9 cellular contexts compared by ENCODE assay signal in genomic region chr6:136956590-136957573, GRCh38.
DNase-seq lines count a peak whose midpoint lies in the region.
"Had no signal": no experiment of that assay in that cellular context is flagged by ENCODE, and none has a peak within 500 bp of the region (broad histone marks: within the 10 kb centered on the region; RNA-seq: fewer than 3 reads in every experiment).

No MANE protein-coding gene starts in this region.

- H3K27ac ChIP-seq in BLaER1 (peak overlapping the region; percentile 78), HUES6 (ENCODE audit: low read depth, low read length) (peak overlapping the region; percentile 97)
- H3K27ac ChIP-seq: SJSA1 had no signal

- H3K36me3 ChIP-seq in BLaER1 = no peaks in the 10 kb centered on the region
- no peaks in the 10 kb centered on the region for H3K36me3 ChIP-seq in HUES6 (ENCODE audit: control insufficient read depth, insufficient read depth, low read length)
- H3K36me3 ChIP-seq in iPS-15b (ENCODE audit: control insufficient read depth, insufficient read depth, low read length) = no peaks in the 10 kb centered on the region
- H3K36me3 ChIP-seq: SJSA1 had no signal

- intact Hi-C loops in posterior cingulate gyrus (cut with DNase I) = no loop called here

- DNase-seq in OCI-M1 (lab: John Stamatoyannopoulos, UW) (peak; percentile 95), posterior cingulate gyrus (no peak), glomerular visceral epithelial cell (ENCODE audit: extremely low spot score) (no peak), T-helper 1 cell (no peak)
- no peak for DNase-seq in effector CD8-positive, alpha-beta T cell (lab: John Stamatoyannopoulos, UW)

- H3K4me3 ChIP-seq in BLaER1 (peak overlapping the region; percentile 25; the same call in 1 of the 2 replicates), HUES6 (ENCODE audit: low read depth, low read length) (0 out of 2 replicates have a peak overlapping the region, but pooled peaks have one; percentile 16), iPS-15b (ENCODE audit: low read depth, low read length) (no peak overlapping the region)
- H3K4me3 ChIP-seq: SJSA1 had no signal

- peak overlapping the region; percentile 76 for H3K4me2 ChIP-seq in BLaER1

- H3K9me3 ChIP-seq in BLaER1 (no peaks in the 10 kb centered on the region), HUES6 (ENCODE audit: control insufficient read depth, insufficient read depth, low read depth, low read length) (no peaks in the 10 kb centered on the region), iPS-15b (ENCODE audit: control insufficient read depth, insufficient read depth, low read length) (no peaks in the 10 kb centered on the region)
- H3K9me3 ChIP-seq: SJSA1 had no signal

- H3K9ac ChIP-seq in BLaER1 (peak overlapping the region; percentile 57; the same call in 1 of the 2 replicates), HUES6 (ENCODE audit: low read length) (peak overlapping the region; percentile 81), iPS-15b (ENCODE audit: low read depth, low read length) (peak overlapping the region; percentile 19)

- H3K27me3 ChIP-seq in BLaER1 (no peaks in the 10 kb centered on the region), HUES6 (ENCODE audit: control insufficient read depth, insufficient read depth, low read length) (no peaks in the 10 kb centered on the region), iPS-15b (ENCODE audit: control insufficient read depth, insufficient read depth, low read length) (no peaks in the 10 kb centered on the region)

- peaks cover 54% of the 10 kb centered on the region for H3K4me1 ChIP-seq in BLaER1
- peaks cover 67% of the 10 kb centered on the region for H3K4me1 ChIP-seq in HUES6 (ENCODE audit: control insufficient read depth, insufficient read depth, low read length)
- peaks cover 33% of the 10 kb centered on the region for H3K4me1 ChIP-seq in iPS-15b (ENCODE audit: control insufficient read depth, insufficient read depth, low read length)

- no peaks in the 10 kb centered on the region for H4K20me1 ChIP-seq in BLaER1

Comparison
In these comparisons a context has a peak if more than half of its experiments do, and no peak if none do; other contexts are left out.
1. H3K9ac ChIP-seq: peak in every context shown above with its lines; median percentile 81 in HUES6; 57 in BLaER1; 19 in iPS-15b.